Comparison of ENCODE assay signal across 1 cellular context in the genomic region with DNA sequence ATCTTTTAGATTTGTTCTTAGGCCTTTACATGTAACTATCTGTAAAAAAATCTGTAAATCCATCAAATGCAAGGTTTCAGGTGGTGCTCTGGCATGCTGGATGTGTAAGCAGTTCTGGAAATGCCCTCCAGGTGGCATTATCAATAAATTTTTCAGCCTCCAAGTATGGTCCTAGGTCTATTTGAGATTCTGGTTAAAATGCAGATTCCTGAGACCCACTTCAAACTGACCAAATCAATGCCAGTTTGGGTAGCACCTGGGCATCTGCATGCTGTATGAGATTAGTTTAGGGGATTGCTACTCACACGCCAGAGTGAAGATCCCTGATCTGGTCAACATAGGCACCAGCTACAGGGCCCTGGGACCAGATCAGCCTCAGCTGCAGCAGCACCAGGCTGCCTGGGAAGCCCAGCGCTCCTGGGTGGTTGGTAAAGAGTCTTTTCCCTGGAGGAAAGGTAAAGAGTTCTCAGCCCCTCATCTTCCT.
TF ChIP-seq lines count a peak whose summit lies in the region.

No MANE protein-coding gene starts in this region.

TF ChIP-seq in GM23338, 12 proteins besides CTCF, POLR2A, EP300 and RAD21 (continued from another document):
- TF ChIP-seq, protein P1, sequence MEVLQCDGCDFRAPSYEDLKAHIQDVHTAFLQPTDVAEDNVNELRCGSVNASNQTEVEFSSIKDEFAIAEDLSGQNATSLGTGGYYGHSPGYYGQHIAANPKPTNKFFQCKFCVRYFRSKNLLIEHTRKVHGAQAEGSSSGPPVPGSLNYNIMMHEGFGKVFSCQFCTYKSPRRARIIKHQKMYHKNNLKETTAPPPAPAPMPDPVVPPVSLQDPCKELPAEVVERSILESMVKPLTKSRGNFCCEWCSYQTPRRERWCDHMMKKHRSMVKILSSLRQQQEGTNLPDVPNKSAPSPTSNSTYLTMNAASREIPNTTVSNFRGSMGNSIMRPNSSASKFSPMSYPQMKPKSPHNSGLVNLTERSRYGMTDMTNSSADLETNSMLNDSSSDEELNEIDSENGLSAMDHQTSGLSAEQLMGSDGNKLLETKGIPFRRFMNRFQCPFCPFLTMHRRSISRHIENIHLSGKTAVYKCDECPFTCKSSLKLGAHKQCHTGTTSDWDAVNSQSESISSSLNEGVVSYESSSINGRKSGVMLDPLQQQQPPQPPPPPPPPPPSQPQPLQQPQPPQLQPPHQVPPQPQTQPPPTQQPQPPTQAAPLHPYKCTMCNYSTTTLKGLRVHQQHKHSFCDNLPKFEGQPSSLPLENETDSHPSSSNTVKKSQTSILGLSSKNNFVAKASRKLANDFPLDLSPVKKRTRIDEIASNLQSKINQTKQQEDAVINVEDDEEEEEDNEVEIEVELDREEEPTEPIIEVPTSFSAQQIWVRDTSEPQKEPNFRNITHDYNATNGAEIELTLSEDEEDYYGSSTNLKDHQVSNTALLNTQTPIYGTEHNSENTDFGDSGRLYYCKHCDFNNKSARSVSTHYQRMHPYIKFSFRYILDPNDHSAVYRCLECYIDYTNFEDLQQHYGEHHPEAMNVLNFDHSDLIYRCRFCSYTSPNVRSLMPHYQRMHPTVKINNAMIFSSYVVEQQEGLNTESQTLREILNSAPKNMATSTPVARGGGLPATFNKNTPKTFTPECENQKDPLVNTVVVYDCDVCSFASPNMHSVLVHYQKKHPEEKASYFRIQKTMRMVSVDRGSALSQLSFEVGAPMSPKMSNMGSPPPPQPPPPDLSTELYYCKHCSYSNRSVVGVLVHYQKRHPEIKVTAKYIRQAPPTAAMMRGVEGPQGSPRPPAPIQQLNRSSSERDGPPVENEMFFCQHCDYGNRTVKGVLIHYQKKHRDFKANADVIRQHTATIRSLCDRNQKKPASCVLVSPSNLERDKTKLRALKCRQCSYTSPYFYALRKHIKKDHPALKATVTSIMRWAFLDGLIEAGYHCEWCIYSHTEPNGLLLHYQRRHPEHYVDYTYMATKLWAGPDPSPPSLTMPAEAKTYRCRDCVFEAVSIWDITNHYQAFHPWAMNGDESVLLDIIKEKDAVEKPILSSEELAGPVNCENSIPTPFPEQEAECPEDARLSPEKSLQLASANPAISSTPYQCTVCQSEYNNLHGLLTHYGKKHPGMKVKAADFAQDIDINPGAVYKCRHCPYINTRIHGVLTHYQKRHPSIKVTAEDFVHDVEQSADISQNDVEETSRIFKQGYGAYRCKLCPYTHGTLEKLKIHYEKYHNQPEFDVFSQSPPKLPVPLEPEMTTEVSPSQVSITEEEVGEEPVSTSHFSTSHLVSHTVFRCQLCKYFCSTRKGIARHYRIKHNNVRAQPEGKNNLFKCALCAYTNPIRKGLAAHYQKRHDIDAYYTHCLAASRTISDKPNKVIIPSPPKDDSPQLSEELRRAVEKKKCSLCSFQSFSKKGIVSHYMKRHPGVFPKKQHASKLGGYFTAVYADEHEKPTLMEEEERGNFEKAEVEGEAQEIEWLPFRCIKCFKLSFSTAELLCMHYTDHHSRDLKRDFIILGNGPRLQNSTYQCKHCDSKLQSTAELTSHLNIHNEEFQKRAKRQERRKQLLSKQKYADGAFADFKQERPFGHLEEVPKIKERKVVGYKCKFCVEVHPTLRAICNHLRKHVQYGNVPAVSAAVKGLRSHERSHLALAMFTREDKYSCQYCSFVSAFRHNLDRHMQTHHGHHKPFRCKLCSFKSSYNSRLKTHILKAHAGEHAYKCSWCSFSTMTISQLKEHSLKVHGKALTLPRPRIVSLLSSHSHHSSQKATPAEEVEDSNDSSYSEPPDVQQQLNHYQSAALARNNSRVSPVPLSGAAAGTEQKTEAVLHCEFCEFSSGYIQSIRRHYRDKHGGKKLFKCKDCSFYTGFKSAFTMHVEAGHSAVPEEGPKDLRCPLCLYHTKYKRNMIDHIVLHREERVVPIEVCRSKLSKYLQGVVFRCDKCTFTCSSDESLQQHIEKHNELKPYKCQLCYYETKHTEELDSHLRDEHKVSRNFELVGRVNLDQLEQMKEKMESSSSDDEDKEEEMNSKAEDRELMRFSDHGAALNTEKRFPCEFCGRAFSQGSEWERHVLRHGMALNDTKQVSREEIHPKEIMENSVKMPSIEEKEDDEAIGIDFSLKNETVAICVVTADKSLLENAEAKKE (CRISPR knock-in tag; IDR thresholded peaks at IDR 0.05), result no peak
- TF ChIP-seq, protein P2, sequence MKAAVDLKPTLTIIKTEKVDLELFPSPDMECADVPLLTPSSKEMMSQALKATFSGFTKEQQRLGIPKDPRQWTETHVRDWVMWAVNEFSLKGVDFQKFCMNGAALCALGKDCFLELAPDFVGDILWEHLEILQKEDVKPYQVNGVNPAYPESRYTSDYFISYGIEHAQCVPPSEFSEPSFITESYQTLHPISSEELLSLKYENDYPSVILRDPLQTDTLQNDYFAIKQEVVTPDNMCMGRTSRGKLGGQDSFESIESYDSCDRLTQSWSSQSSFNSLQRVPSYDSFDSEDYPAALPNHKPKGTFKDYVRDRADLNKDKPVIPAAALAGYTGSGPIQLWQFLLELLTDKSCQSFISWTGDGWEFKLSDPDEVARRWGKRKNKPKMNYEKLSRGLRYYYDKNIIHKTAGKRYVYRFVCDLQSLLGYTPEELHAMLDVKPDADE (IDR thresholded peaks at IDR 0.05), result no peak
- no peak for TF ChIP-seq JUNB (IDR thresholded peaks at IDR 0.05; ENCODE audit: unreplicated experiment)
- no peak for TF ChIP-seq CREB1 (CRISPR knock-in tag; IDR thresholded peaks at IDR 0.05; ENCODE audit: low read depth)
- no peak for TF ChIP-seq POLR2AphosphoS5 (IDR thresholded peaks at IDR 0.05; ENCODE audit: low read depth)
